ENCODE assay signal across 8 cellular contexts in genomic region chr5:98772415-98773213, GRCh38. TPM values are rescaled to one million over a fixed set of nuclear protein-coding genes. Genes with fewer than 3 reads are reported as not detected.
DNase-seq lines count a peak whose midpoint lies in the region; ATAC-seq, FAIRE-seq and TF ChIP-seq lines count a peak whose summit lies in the region.

No MANE protein-coding gene starts in this region.

- DNase-seq in CD4-positive, CD25-positive, alpha-beta regulatory T cell = peak in 2 of 3 donors; percentile 62 to 77
- peak; percentile 91 for DNase-seq in NCI-H1092 treated with DMSO at 0.1 percent for 48 hours (lab: John Stamatoyannopoulos, UW)
- peak; percentile 70 for DNase-seq in T-helper 22 cell (ENCODE audit: low read depth)
- DNase-seq in caudate nucleus (lab: John Stamatoyannopoulos, UW) = peak in 36 of 61 donors; percentile 12 to 87 (median 72)
- DNase-seq in keratinocyte (ENCODE audit: low read depth, low spot score) = peak; percentile 55
- DNase-seq in smooth muscle cell (lab: John Stamatoyannopoulos, UW; ENCODE audit: unreplicated experiment) = peak; percentile 57

- WGBS in smooth muscle cell (ENCODE audit: low lambda C conversion rate) = 17% methylated on average over 34 of the region's 34 CpGs

- H3K4me1 ChIP-seq in CD4-positive, CD25-positive, alpha-beta regulatory T cell (ENCODE audit: control insufficient read depth, insufficient read depth, low read length, poor library complexity, severe bottlenecking) = peaks cover 73% of the 10 kb centered on the region
- H3K4me1 ChIP-seq in keratinocyte (ENCODE audit: control insufficient read depth, extremely low read depth, insufficient read depth, low read length) (peaks cover 24% of the 10 kb centered on the region), smooth muscle cell (ENCODE audit: low read depth) (peaks cover 31% of the 10 kb centered on the region)

- H3K4me1 Mint-ChIP-seq in CD4-positive, CD25-positive, alpha-beta regulatory T cell = peaks cover 24 to 80% (median 62%) of the 10 kb centered on the region in 4 donors

- peak overlapping the region; percentile 77 for H2AFZ ChIP-seq in keratinocyte (ENCODE audit: control insufficient read depth, low read length)
- H2AFZ ChIP-seq in smooth muscle cell (ENCODE audit: low read depth) = peak overlapping the region; percentile 90

- peak overlapping the region; percentile 87 to 100 (median 94) for H3K4me3 Mint-ChIP-seq in CD4-positive, CD25-positive, alpha-beta regulatory T cell

- peaks cover 0 to 4% (median 0%) of the 10 kb centered on the region in 7 donors for H3K9me3 Mint-ChIP-seq in CD4-positive, CD25-positive, alpha-beta regulatory T cell

- peaks cover 16% of the 10 kb centered on the region for H3K27me3 ChIP-seq in CD4-positive, CD25-positive, alpha-beta regulatory T cell (ENCODE audit: control insufficient read depth, insufficient read depth, low read length)
- H3K27me3 ChIP-seq in keratinocyte (ENCODE audit: control insufficient read depth, extremely low read depth, insufficient read depth, low read length) = no peaks in the 10 kb centered on the region
- H3K27me3 ChIP-seq in smooth muscle cell (ENCODE audit: low read depth) = no peaks in the 10 kb centered on the region

- no peaks in the 10 kb centered on the region for H3K9me3 ChIP-seq in CD4-positive, CD25-positive, alpha-beta regulatory T cell (ENCODE audit: control insufficient read depth in 2 of 2, low read length in 2 of 2)
- no peaks in the 10 kb centered on the region for H3K9me3 ChIP-seq in keratinocyte (ENCODE audit: control insufficient read depth, low read depth, low read length)
- H3K9me3 ChIP-seq in smooth muscle cell (replicated peaks; ENCODE audit: low read depth) = no peaks in the 10 kb centered on the region

- no peaks in the 10 kb centered on the region for H3K36me3 Mint-ChIP-seq in CD4-positive, CD25-positive, alpha-beta regulatory T cell

- no peak for FAIRE-seq in keratinocyte (lab: Jason Lieb, UNC)

- H3K27ac Mint-ChIP-seq in CD4-positive, CD25-positive, alpha-beta regulatory T cell = peak overlapping the region; percentile 79 to 93 (median 84)

- ATAC-seq in CD4-positive, CD25-positive, alpha-beta regulatory T cell (ENCODE audit: low read depth in 2 of 2) = peak in 1 of 2 donors; percentile 21
- ATAC-seq in GM21576 (IDR thresholded peaks at IDR 0.05; ENCODE audit: unreplicated experiment) (peak; percentile 12), GM19324 (IDR thresholded peaks at IDR 0.05; ENCODE audit: low FRiP score, unreplicated experiment) (no peak)

- dilution Hi-C loops in keratinocyte (cut with MboI; ENCODE audit: extremely low pct_ligation_motif_present, low sequenced_read_pairs) = loop anchor here (25.0 kb wide), 1 partner anchor 335 kb away; no protein-coding TSS in a partner anchor

- peaks cover 53% of the 10 kb centered on the region for H3K27me3 Mint-ChIP-seq in CD4-positive, CD25-positive, alpha-beta regulatory T cell

- H3K9me1 ChIP-seq in keratinocyte (ENCODE audit: control insufficient read depth, extremely low read depth, insufficient read depth, low read length) = no peaks in the 10 kb centered on the region

- TF ChIP-seq CTCF in keratinocyte (optimal IDR thresholded peaks at IDR 0.05 in 1 of 3, IDR thresholded peaks at IDR 0.05 in 1 of 3, conservative IDR thresholded peaks at IDR 0.05 in 1 of 3; ENCODE audit: extremely low read depth in 1 of 3, insufficient read depth in 2 of 3, low read length in 3 of 3) = no peak
- no peak for TF ChIP-seq CTCF in smooth muscle cell (IDR thresholded peaks at IDR 0.05; ENCODE audit: borderline replicate concordance, insufficient read depth, poor library complexity, severe bottlenecking)

- H3K9ac ChIP-seq in keratinocyte (ENCODE audit: control insufficient read depth, extremely low read depth, insufficient read depth, low read length) (peak overlapping the region; percentile 85), smooth muscle cell (ENCODE audit: low read depth) (no peak overlapping the region)

- peak overlapping the region; percentile 100 for H3K4me2 ChIP-seq in keratinocyte (ENCODE audit: control insufficient read depth, extremely low read depth, insufficient read depth, low read depth, low read length)
- H3K4me2 ChIP-seq in smooth muscle cell = peak overlapping the region; percentile 84

- H3F3A ChIP-seq in smooth muscle cell (ENCODE audit: low read depth) = peaks cover 12% of the 10 kb centered on the region

- H3K79me2 ChIP-seq in keratinocyte (ENCODE audit: control insufficient read depth, insufficient read depth, low read length) (peaks cover 40% of the 10 kb centered on the region), smooth muscle cell (ENCODE audit: low read depth) (peaks cover 29% of the 10 kb centered on the region)

- H3K4me3 ChIP-seq in CD4-positive, CD25-positive, alpha-beta regulatory T cell (ENCODE audit: low read depth, low read length) = peak overlapping the region; percentile 69
- peak overlapping the region; percentile 77 to 98 (median 83) for H3K4me3 ChIP-seq in keratinocyte (ENCODE audit: control insufficient read depth in 2 of 3, extremely low read depth in 1 of 3, insufficient read depth in 2 of 3, low read depth in 1 of 3, low read length in 3 of 3)
- peak overlapping the region; percentile 70 for H3K4me3 ChIP-seq in smooth muscle cell

- H3K27ac ChIP-seq in CD4-positive, CD25-positive, alpha-beta regulatory T cell (ENCODE audit: insufficient read depth, low read length, poor library complexity, severe bottlenecking) = peak overlapping the region; percentile 72
- H3K27ac ChIP-seq in caudate nucleus (ENCODE audit: low read depth, low read length) (peak overlapping the region; percentile 50), keratinocyte (ENCODE audit: control insufficient read depth, insufficient read depth, low read length) (peak overlapping the region; percentile 86), smooth muscle cell (ENCODE audit: low read depth) (peak overlapping the region; percentile 66)

- no peaks in the 10 kb centered on the region for H3K36me3 ChIP-seq in CD4-positive, CD25-positive, alpha-beta regulatory T cell (ENCODE audit: control insufficient read depth, insufficient read depth, low read length)
- H3K36me3 ChIP-seq in keratinocyte (ENCODE audit: control insufficient read depth in 2 of 2, extremely low read depth in 1 of 2, insufficient read depth in 2 of 2, low read length in 2 of 2) (peaks cover 0 to 4% of the 10 kb centered on the region in 2 experiments), smooth muscle cell (ENCODE audit: low read depth) (no peaks in the 10 kb centered on the region)

- H4K20me1 ChIP-seq in keratinocyte (ENCODE audit: control insufficient read depth, extremely low read depth, insufficient read depth, low read length) (peaks cover 15% of the 10 kb centered on the region), smooth muscle cell (ENCODE audit: low read depth) (peaks cover 32% of the 10 kb centered on the region)

RNA-seq across cellular contexts. Expression of gene RGMB, which starts 0.8 kb away (rescaled TPM):
- total RNA-seq in CD4-positive, CD25-positive, alpha-beta regulatory T cell = 27.9 TPM
- polyA plus RNA-seq in CD4-positive, CD25-positive, alpha-beta regulatory T cell = 1 to 10 TPM; 3.9 to 4.3 (median 4.3) TPM
- polyA plus RNA-seq in keratinocyte (8.5 to 28.7 TPM (median 16.3 TPM) in 3 replicates), smooth muscle cell (5.7 and 8.0 TPM in 2 replicates)
- polyA plus RNA-seq in keratinocyte (2011; ENCODE audit: low read depth) = 5.3 TPM
- 10.9 and 13.1 TPM in 2 replicates for polyA plus RNA-seq in keratinocyte (2011; cell fraction: cytosol; rRNA removed)
- polyA plus RNA-seq in keratinocyte (2011; cell fraction: nucleus; rRNA removed) = 28.1 and 30.9 TPM in 2 replicates
- 5.1 and 20.0 TPM in 2 replicates for polyA plus RNA-seq in keratinocyte (2012; ENCODE audit: low replicate concordance)
- polyA minus RNA-seq in keratinocyte = 15.6 to 76.9 TPM (median 23.9 TPM) in 3 replicates
- 24.0 TPM for polyA minus RNA-seq in keratinocyte (2011; cell fraction: cytosol; rRNA and poly(A)+ RNA removed)
- polyA minus RNA-seq in keratinocyte (2011; cell fraction: nucleus; rRNA and poly(A)+ RNA removed) = 24.3 and 33.9 TPM in 2 replicates
- 6.2 and 11.2 TPM in 2 replicates for total RNA-seq in smooth muscle cell
